8 cellular contexts compared by ENCODE assay signal in the genomic region with DNA sequence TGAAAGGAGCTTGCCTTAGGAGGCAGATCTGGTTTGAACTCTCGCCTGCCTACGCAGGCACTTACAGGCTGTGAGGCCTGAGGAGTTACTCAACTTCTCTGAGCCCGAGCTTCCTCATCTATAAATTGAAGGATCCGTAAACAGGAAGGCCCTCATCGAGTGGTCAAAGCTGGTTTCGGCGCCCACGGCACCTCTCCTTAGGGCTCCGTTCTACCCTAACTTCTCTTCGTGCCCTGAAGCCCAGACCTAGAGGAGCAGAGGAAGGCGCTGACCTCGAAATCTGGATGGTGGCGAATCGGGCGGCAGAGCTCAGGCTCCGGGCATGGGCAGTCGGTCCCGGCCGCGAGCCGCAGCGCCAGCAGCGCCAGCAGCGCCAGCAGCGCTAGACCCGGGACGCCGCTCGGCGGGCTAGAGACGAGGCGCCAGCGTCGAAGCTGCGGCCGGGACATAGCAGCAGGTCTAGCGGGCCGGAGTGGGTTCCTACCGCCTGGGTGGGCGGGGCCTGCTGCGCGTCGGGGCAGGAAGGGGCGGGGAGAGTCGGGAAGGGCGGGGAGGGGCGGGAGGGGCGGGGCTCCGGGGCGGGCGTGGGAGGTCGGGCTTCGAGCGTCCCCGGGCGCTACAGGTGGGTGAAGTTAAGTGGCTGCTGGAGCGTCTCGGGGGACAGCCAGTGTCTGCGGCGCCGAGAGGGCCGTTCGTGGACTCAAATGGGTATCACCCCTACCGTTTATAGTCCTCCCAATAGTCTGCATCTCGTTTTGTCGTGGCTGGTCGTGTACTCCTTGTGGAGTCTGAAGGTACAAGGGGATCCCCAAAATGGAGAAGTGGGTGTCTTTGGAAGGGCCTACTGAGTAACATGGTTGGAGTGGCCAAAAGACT. TPM values are rescaled to one million over a fixed set of nuclear protein-coding genes. Genes with fewer than 3 reads are reported as not detected.
DNase-seq lines count a peak whose midpoint lies in the region; ATAC-seq and TF ChIP-seq lines count a peak whose summit lies in the region.

A gene with protein sequence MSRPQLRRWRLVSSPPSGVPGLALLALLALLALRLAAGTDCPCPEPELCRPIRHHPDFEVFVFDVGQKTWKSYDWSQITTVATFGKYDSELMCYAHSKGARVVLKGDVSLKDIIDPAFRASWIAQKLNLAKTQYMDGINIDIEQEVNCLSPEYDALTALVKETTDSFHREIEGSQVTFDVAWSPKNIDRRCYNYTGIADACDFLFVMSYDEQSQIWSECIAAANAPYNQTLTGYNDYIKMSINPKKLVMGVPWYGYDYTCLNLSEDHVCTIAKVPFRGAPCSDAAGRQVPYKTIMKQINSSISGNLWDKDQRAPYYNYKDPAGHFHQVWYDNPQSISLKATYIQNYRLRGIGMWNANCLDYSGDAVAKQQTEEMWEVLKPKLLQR (minus strand): TSS at position 474 of the 876 bp plus-strand sequence. CDS start 25 bp downstream, at position 449.

- H3K4me1 ChIP-seq in HUES64 (ENCODE audit: insufficient read depth, low read length) = peaks cover 25% of the 10 kb centered on the region
- peaks cover 7% of the 10 kb centered on the region for H3K4me1 ChIP-seq in mucosa of descending colon (ENCODE audit: low read depth)

- DNase-seq in DMS 273 (lab: John Stamatoyannopoulos, UW; ENCODE audit: unreplicated experiment) (peak; percentile 95), OCI-M1 (lab: John Stamatoyannopoulos, UW) (peak; percentile 93), activated T-cell treated with anti-CD3 and anti-CD28 coated beads for 48 hours (ENCODE audit: low read depth) (peak; percentile 81), epithelial cell of prostate (ENCODE audit: low read depth, low spot score) (peak; percentile 59), mucosa of descending colon (peak; percentile 91 to 94 (median 92))
- peak; percentile 73 for DNase-seq in stimulated activated CD8-positive, alpha-beta memory T cell treated with anti-CD3 and anti-CD28 coated beads, Interleukin-4, amount 100 ng/mL, for 24 hours (ENCODE audit: low read depth)

- H3K9me3 ChIP-seq in HUES64 (ENCODE audit: insufficient read depth, low read depth, low read length) (no peaks in the 10 kb centered on the region), mucosa of descending colon (no peaks in the 10 kb centered on the region)

- H3K9ac ChIP-seq in HUES64 (ENCODE audit: low read depth, low read length) = peak within 1 kb of the TSS; percentile 84

- intact Hi-C loops in mucosa of descending colon (cut with DNase I, micrococcal nuclease) = no loop called here

- peak; percentile 85 for ATAC-seq in GM21515 (IDR thresholded peaks at IDR 0.05; ENCODE audit: unreplicated experiment)
- ATAC-seq in mucosa of descending colon = peak; percentile 98

- TF ChIP-seq CTCF in mucosa of descending colon (IDR thresholded peaks at IDR 0.05) = no peak

- H3K36me3 ChIP-seq in HUES64 (ENCODE audit: insufficient read depth, low read length) (no peaks in the 10 kb centered on the region), mucosa of descending colon (ENCODE audit: low read depth) (no peaks in the 10 kb centered on the region)

- peak within 1 kb of the TSS; percentile 89 for H3K27ac ChIP-seq in HUES64 (ENCODE audit: low read depth, low read length)
- H3K27ac ChIP-seq in epithelial cell of prostate = peak within 1 kb of the TSS; percentile 96

- H3K4me3 ChIP-seq in HUES64 (ENCODE audit: low read length) (peak within 1 kb of the TSS; percentile 79), mucosa of descending colon (peak within 1 kb of the TSS; percentile 50)

- peaks cover 5% of the 10 kb centered on the region; the same call in 1 of the 2 replicates for H3K27me3 ChIP-seq in HUES64 (ENCODE audit: insufficient read depth, low read length)

- WGBS in HUES64 = 2% methylated on average over 59 of the region's 67 CpGs

RNA-seq across cellular contexts. Expression of the gene that starts here (rescaled TPM):
- 3.5 TPM for polyA plus RNA-seq in HUES64 (2013, experiment 1 of 2)
- polyA plus RNA-seq in HUES64 (2013, experiment 2 of 2) = 6.0 TPM
- 10 to 100 TPM; 15.9 to 25.4 (median 23.3) TPM for total RNA-seq in mucosa of descending colon

Comparison
In these comparisons a context has a peak if more than half of its experiments do, and no peak if none do; other contexts are left out.
1. Peak in every context shown above with its lines: DNase-seq, ATAC-seq, H3K4me3 ChIP-seq and H3K27ac ChIP-seq.